In genomic region chr2:118046628-118047210, GRCh38 we compare ENCODE assay signal across 1 cellular context.
TF ChIP-seq lines count a peak whose summit lies in the region.

No MANE protein-coding gene starts in this region.

TF ChIP-seq in K562, 482 proteins besides CTCF, POLR2A, EP300 and RAD21:
- TF ChIP-seq ARID1B (IDR thresholded peaks at IDR 0.05) (no peak), TARDBP (IDR thresholded peaks at IDR 0.05) (no peak), FOXA3 (CRISPR knock-in tag; conservative IDR thresholded peaks at IDR 0.05 in 1 of 2, IDR thresholded peaks at IDR 0.05 in 1 of 2) (peak in 1 of 2 experiments; percentile 16; a peak in 1 of 4 replicates), SMC3 (conservative IDR thresholded peaks at IDR 0.05; ENCODE audit: insufficient read depth, low read depth, low read length) (0 out of 2 replicates have a peak, but pooled peaks have one; percentile 32), TAL1 (IDR thresholded peaks at IDR 0.05) (no peak), DACH1 (IDR thresholded peaks at IDR 0.05; ENCODE audit: partially characterized antibody) (peak; percentile 45), GABPB2 (CRISPR knock-in tag; conservative IDR thresholded peaks at IDR 0.05) (no peak), RFX1 (IDR thresholded peaks at IDR 0.05) (no peak), CC2D1A (IDR thresholded peaks at IDR 0.05) (no peak), NFYB (IDR thresholded peaks at IDR 0.05; ENCODE audit: extremely low read depth, insufficient read length) (no peak), MCM3 (IDR thresholded peaks at IDR 0.05) (no peak)
